Comparison of ENCODE assay signal across 16 cellular contexts in the genomic region with DNA sequence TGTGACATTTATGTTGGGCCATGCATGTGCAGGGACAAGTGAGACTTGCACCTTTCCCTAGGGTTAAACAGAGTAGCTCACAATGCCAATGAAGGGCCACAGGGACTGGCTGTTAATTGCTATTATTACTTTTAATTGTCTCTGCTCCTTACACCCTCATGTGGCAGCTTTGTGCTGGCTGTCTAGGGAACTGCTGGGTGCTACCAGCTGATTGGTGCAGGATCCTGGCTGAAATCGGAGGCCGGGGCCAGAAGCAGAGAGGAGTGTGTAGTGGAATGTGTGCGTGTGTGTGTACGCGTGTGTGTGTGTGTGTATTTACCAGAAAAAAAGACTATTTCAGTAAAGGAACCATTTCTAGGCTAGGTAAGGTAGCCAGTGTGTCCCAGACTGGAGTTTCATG.
DNase-seq lines count a peak whose midpoint lies in the region; ATAC-seq, FAIRE-seq and TF ChIP-seq lines count a peak whose summit lies in the region.
"Had no signal": no experiment of that assay in that cellular context is flagged by ENCODE, and none has a peak within 500 bp of the region (broad histone marks: within the 10 kb centered on the region; RNA-seq: fewer than 3 reads in every experiment).

No MANE protein-coding gene starts in this region.

- H3K9me2 ChIP-seq in Karpas-422 (replicated peaks; ENCODE audit: insufficient read depth, low read length), result no peaks in the 10 kb centered on the region

- H3K18ac ChIP-seq in IMR-90 (ENCODE audit: low read depth, low read length), result no peak overlapping the region
- H3K18ac ChIP-seq in H1 (ENCODE audit: extremely low read depth, low read length), result no peak overlapping the region

- H3K9me3 Mint-ChIP-seq in neural progenitor cell, result peaks cover 2% of the 10 kb centered on the region
- no peaks in the 10 kb centered on the region for H3K9me3 Mint-ChIP-seq in CD4-positive, alpha-beta T cell
- H3K9me3 Mint-ChIP-seq: CD4-positive, alpha-beta memory T cell had no signal

- POLR2A ChIA-PET in IMR-90 (lab: Charles Lee; ENCODE audit: unreplicated experiment), result no interaction called here
- POLR2A ChIA-PET in H1 (lab: Charles Lee; ENCODE audit: partially characterized antibody), result no interaction called here
- POLR2A ChIA-PET in CD4-positive, alpha-beta T cell (lab: Charles Lee), result no interaction called here

- H3K56ac ChIP-seq in IMR-90 (ENCODE audit: extremely low read depth, insufficient read depth, low read length) (no peak overlapping the region), H1 (replicated peaks; ENCODE audit: insufficient read length, low read depth, low read length) (no peak overlapping the region)

- H2BK5ac ChIP-seq in IMR-90 (ENCODE audit: low read depth, low read length, poor library complexity, severe bottlenecking), result no peak overlapping the region
- H2BK5ac ChIP-seq in H1 (ENCODE audit: low read depth, low read length), result 0 out of 2 replicates have a peak overlapping the region, but pooled peaks have one; percentile 24

- H3K23me2 ChIP-seq in H1 (ENCODE audit: low read depth, low read length), result peaks cover 7% of the 10 kb centered on the region; the same call in 1 of the 2 replicates

- H2AK5ac ChIP-seq in IMR-90 (ENCODE audit: low read depth, low read length) (no peak overlapping the region), H1 (ENCODE audit: low read depth, low read length) (no peak overlapping the region)

- no peak for ATAC-seq in IMR-90 (ENCODE audit: low read depth)
- no peak for ATAC-seq in CD4-positive, alpha-beta T cell (ENCODE audit: poor library complexity)

- H3K27ac Mint-ChIP-seq in neural progenitor cell, result no peak overlapping the region
- no peak overlapping the region for H3K27ac Mint-ChIP-seq in CD4-positive, alpha-beta T cell
- H3K27ac Mint-ChIP-seq: CD4-positive, alpha-beta memory T cell had no signal

- no peak overlapping the region for H3K4me3 ChIP-seq in IMR-90 (ENCODE audit: insufficient read depth, low read depth, low read length)
- H3K4me3 ChIP-seq in H1 (ENCODE audit: extremely low read depth in 1 of 4, insufficient read depth in 2 of 4, low read depth in 3 of 4, low read length in 4 of 4), result no peak overlapping the region
- H3K4me3 ChIP-seq in neural progenitor cell, result no peak overlapping the region
- no peak overlapping the region for H3K4me3 ChIP-seq in Karpas-422 (ENCODE audit: low read length)
- H3K4me3 ChIP-seq: BLaER1 treated with 17β-estradiol and CSF1 and Interleukin-3, amounts not matched to agents 10 nM and 100 nM had no signal

- TF ChIP-seq RAD21 in IMR-90 (IDR thresholded peaks at IDR 0.05; ENCODE audit: low read length), result no peak
- peak in 1 of 2 experiments; percentile 3; a peak in 1 of 4 replicates for TF ChIP-seq RAD21 in H1 (IDR thresholded peaks at IDR 0.05 in 1 of 2, conservative IDR thresholded peaks at IDR 0.05 in 1 of 2; ENCODE audit: low read depth in 2 of 2, low read length in 2 of 2)

- no CpG with 5 or more reads among the region's 5 CpGs for WGBS in IMR-90 (ENCODE audit: extremely low coverage in 2 of 2, insufficient read length in 1 of 2), 2 experiments
- WGBS in H1 (ENCODE audit: extremely low coverage in 1 of 2, insufficient coverage in 1 of 2, insufficient read length in 1 of 2, insufficient replicate concordance in 2 of 2, low coverage in 1 of 2, low lambda C conversion rate in 2 of 2, missing lambda C conversion rate in 1 of 2), 2 experiments, result 81% methylated on average over 5 of the region's 5 CpGs; no CpG with 5 or more reads in 1 of the 2 experiments

- intact Hi-C loops in IMR-90 (cut with micrococcal nuclease), result no loop called here
- intact Hi-C loops in CD4-positive, alpha-beta T cell (cut with DNase I, micrococcal nuclease), result no loop called here

- TF ChIP-seq CTCF in C4-2B (conservative IDR thresholded peaks at IDR 0.05) (no peak), IMR-90 (conservative IDR thresholded peaks at IDR 0.05; ENCODE audit: low read depth, low read length) (no peak), H1 (IDR thresholded peaks at IDR 0.05; ENCODE audit: control extremely low read depth in 1 of 3, insufficient read depth in 1 of 3, low read depth in 1 of 3, low read length in 3 of 3) (peak in 1 of 3 experiments; percentile 13; a peak in 1 of 4 replicates), neural progenitor cell (IDR thresholded peaks at IDR 0.05) (peak; percentile 14)
- no peak for TF ChIP-seq CTCF in CD4-positive, alpha-beta T cell (IDR thresholded peaks at IDR 0.05)

- TF ChIP-seq POLR2A in IMR-90 (IDR thresholded peaks at IDR 0.05; ENCODE audit: low read depth, low read length) (no peak), H1 (IDR thresholded peaks at IDR 0.05; ENCODE audit: control extremely low read depth in 1 of 2, low read depth in 2 of 2, low read length in 2 of 2) (no peak)

- CTCF ChIA-PET in IMR-90 (lab: Yijun Ruan, JAX), result no interaction called here
- CTCF ChIA-PET in H1 (lab: Charles Lee; ENCODE audit: partially characterized antibody), result interaction anchor here (0.6 to 1.2 kb wide), 6 partner anchors 13 to 230 kb away, joined by 3 to 7 read pairs (median 3); no protein-coding TSS in a partner anchor
- CTCF ChIA-PET in CD4-positive, alpha-beta T cell (lab: Charles Lee), result no interaction called here

- dilution Hi-C loops in IMR-90 (cut with HindIII; ENCODE audit: low sequenced_read_pairs, unreplicated experiment), result no loop called here

- no peak overlapping the region for H3K23ac ChIP-seq in IMR-90 (ENCODE audit: low read depth, low read length)
- H3K23ac ChIP-seq in H1 (ENCODE audit: insufficient read length), result no peak overlapping the region

- H2AK9ac ChIP-seq in IMR-90 (replicated peaks; ENCODE audit: low read depth, low read length, poor library complexity), result no peak overlapping the region

- H3K79me1 ChIP-seq in IMR-90 (ENCODE audit: low read depth in 1 of 2, low read length in 2 of 2), result no peaks in the 10 kb centered on the region
- peaks cover 3% of the 10 kb centered on the region; the same call in 1 of the 2 replicates for H3K79me1 ChIP-seq in H1 (ENCODE audit: low read depth, low read length)

- BruUV-seq in IMR-90 (replicated peaks; lab: Mats Ljungman, UMichigan), result no TSS peak

- H3K4me1 Mint-ChIP-seq in neural progenitor cell, result peaks cover 21% of the 10 kb centered on the region
- H3K4me1 Mint-ChIP-seq in CD4-positive, alpha-beta T cell (ENCODE audit: low read depth), result no peaks in the 10 kb centered on the region

- H2BK12ac ChIP-seq in H1 (ENCODE audit: low read depth, low read length), result 0 out of 2 replicates have a peak overlapping the region, but pooled peaks have one; percentile 50

- H3K9me3 ChIP-seq in IMR-90 (ENCODE audit: control insufficient read depth, insufficient read depth, low read length), result no peaks in the 10 kb centered on the region; the same call in 1 of the 2 replicates
- H3K9me3 ChIP-seq in H1 (ENCODE audit: insufficient read depth in 2 of 2, low read depth in 1 of 2, low read length in 1 of 2), result peaks cover 0 to 4% of the 10 kb centered on the region in 2 experiments; a peak in 2 of 4 replicates
- no peaks in the 10 kb centered on the region for H3K9me3 ChIP-seq in neural progenitor cell (ENCODE audit: low read depth)
- H3K9me3 ChIP-seq in CD4-positive, alpha-beta T cell (ENCODE audit: control insufficient read depth, low read length), result no peaks in the 10 kb centered on the region
- H3K9me3 ChIP-seq in Karpas-422 (ENCODE audit: low read length), result no peaks in the 10 kb centered on the region

- no peak overlapping the region for H2BK20ac ChIP-seq in IMR-90 (ENCODE audit: low read depth, low read length)
- H2BK20ac ChIP-seq in H1 (ENCODE audit: low read length), result no peak overlapping the region

- H3K14ac ChIP-seq in IMR-90 (replicated peaks; ENCODE audit: low read depth, low read length) (no peak overlapping the region), H1 (ENCODE audit: insufficient read length) (no peak overlapping the region)

- H4K8ac ChIP-seq in IMR-90 (ENCODE audit: low read depth in 2 of 2, low read length in 2 of 2), result no peak overlapping the region
- no peak overlapping the region for H4K8ac ChIP-seq in H1 (ENCODE audit: extremely low read depth, insufficient read depth, low read length)

- no peaks in the 10 kb centered on the region for H3K36me3 ChIP-seq in IMR-90 (ENCODE audit: control insufficient read depth, insufficient read depth, low read length)
- H3K36me3 ChIP-seq in H1 (ENCODE audit: control insufficient read depth in 2 of 4, insufficient read depth in 4 of 4, low read length in 3 of 4), result no peaks in the 10 kb centered on the region
- no peaks in the 10 kb centered on the region for H3K36me3 ChIP-seq in neural progenitor cell
- H3K36me3 ChIP-seq in Karpas-422 (ENCODE audit: insufficient read depth, low read length), result no peaks in the 10 kb centered on the region
- H3K36me3 ChIP-seq: BLaER1 treated with 17β-estradiol and CSF1 and Interleukin-3, amounts not matched to agents 10 nM and 100 nM had no signal

- no peak for TF ChIP-seq EP300 in H1 (IDR thresholded peaks at IDR 0.05; ENCODE audit: borderline replicate concordance in 1 of 2, low read depth in 2 of 2, low read length in 2 of 2)

- peaks cover 4% of the 10 kb centered on the region for H4K20me1 ChIP-seq in IMR-90 (ENCODE audit: insufficient read depth, low read length)
- H4K20me1 ChIP-seq in H1 (replicated peaks in 1 of 2; ENCODE audit: control insufficient read depth in 1 of 2, insufficient read depth in 2 of 2, low read length in 2 of 2), result peaks cover 0 to 8% of the 10 kb centered on the region in 2 experiments
- no peaks in the 10 kb centered on the region for H4K20me1 ChIP-seq in neural progenitor cell (ENCODE audit: low read depth)
- H4K20me1 ChIP-seq in Karpas-422 (ENCODE audit: insufficient read depth, low read depth, low read length), result no peaks in the 10 kb centered on the region

- no peak overlapping the region for H3K4me2 ChIP-seq in IMR-90 (ENCODE audit: low read depth, low read length)
- no peak overlapping the region for H3K4me2 ChIP-seq in H1 (ENCODE audit: insufficient read depth in 1 of 2, low read depth in 2 of 2, low read length in 2 of 2)
- H3K4me2 ChIP-seq in neural progenitor cell, result no peak overlapping the region
- H3K4me2 ChIP-seq in Karpas-422 (ENCODE audit: low read depth, low read length, poor library complexity, severe bottlenecking), result no peak overlapping the region

- no peaks in the 10 kb centered on the region for H3K27me3 ChIP-seq in IMR-90 (ENCODE audit: control insufficient read depth, insufficient read depth, low read length)
- no peaks in the 10 kb centered on the region for H3K27me3 ChIP-seq in H1 (replicated peaks in 1 of 4; ENCODE audit: control insufficient read depth in 3 of 4, extremely low read depth in 1 of 4, insufficient read depth in 3 of 4, low read length in 3 of 4)
- H3K27me3 ChIP-seq in neural progenitor cell, result no peaks in the 10 kb centered on the region
- H3K27me3 ChIP-seq in CD4-positive, alpha-beta T cell (ENCODE audit: control insufficient read depth, insufficient read depth, low read length), result no peaks in the 10 kb centered on the region
- no peaks in the 10 kb centered on the region for H3K27me3 ChIP-seq in Karpas-422 (ENCODE audit: low read length)

- H2AFZ ChIP-seq in IMR-90 (replicated peaks; ENCODE audit: low read length, poor library complexity) (peak overlapping the region; percentile 41), H1 (ENCODE audit: low read length) (no peak overlapping the region), neural progenitor cell (replicated peaks) (no peak overlapping the region), Karpas-422 (ENCODE audit: low read length) (no peak overlapping the region)

- H2BK120ac ChIP-seq in IMR-90 (ENCODE audit: low read depth, low read length) (no peak overlapping the region), H1 (replicated peaks; ENCODE audit: low read depth, low read length) (no peak overlapping the region)

- H3K27ac ChIP-seq in C4-2B, result peak overlapping the region; percentile 85; the same call in 1 of the 2 replicates
- H3K27ac ChIP-seq in IMR-90 (ENCODE audit: insufficient read depth, low read length), result no peak overlapping the region
- H3K27ac ChIP-seq in H1 (ENCODE audit: low read depth, low read length), result no peak overlapping the region
- H3K27ac ChIP-seq in neural progenitor cell, result no peak overlapping the region
- no peak overlapping the region for H3K27ac ChIP-seq in CD4-positive, alpha-beta T cell (ENCODE audit: low read depth, low read length)
- H3K27ac ChIP-seq in Karpas-422 (ENCODE audit: low read length), result no peak overlapping the region
- H3K27ac ChIP-seq: BLaER1 treated with 17β-estradiol and CSF1 and Interleukin-3, amounts not matched to agents 10 nM and 100 nM had no signal

- H3K9me1 ChIP-seq in IMR-90 (ENCODE audit: insufficient read depth, low read length), result no peaks in the 10 kb centered on the region

- peaks cover 3% of the 10 kb centered on the region for H3F3A ChIP-seq in neural progenitor cell (ENCODE audit: low read depth)

- no peak overlapping the region for H3K4me3 Mint-ChIP-seq in neural progenitor cell
- H3K4me3 Mint-ChIP-seq in CD4-positive, alpha-beta T cell, result no peak overlapping the region
- H3K4me3 Mint-ChIP-seq: CD4-positive, alpha-beta memory T cell had no signal

- in situ Hi-C loops in IMR-90 (cut with MboI; ENCODE audit: low sequenced_read_pairs), result no loop called here

- DNase-seq in IMR-90 (no peak), H1 (ENCODE audit: low read depth in 1 of 2, low spot score in 2 of 2) (no peak), neural progenitor cell (ENCODE audit: low spot score) (peak; percentile 48), Karpas-422 (no peak), AG20443 (ENCODE audit: low spot score) (no peak)
- no peak for DNase-seq in CD4-positive, alpha-beta T cell
- DNase-seq: 8988T; CD4-positive, alpha-beta memory T cell; DMS79; EL; GOT3; HCEC 1CT had no signal

- H4K5ac ChIP-seq in IMR-90 (ENCODE audit: low read depth, low read length), result no peak overlapping the region
- H4K5ac ChIP-seq in H1 (ENCODE audit: insufficient read length, low read depth, low read length), result no peak overlapping the region

- 0 out of 4 replicates have a peak, but pooled peaks cover 0 to 7% of the 10 kb centered on the region in 2 experiments for H3K79me2 ChIP-seq in H1 (ENCODE audit: control insufficient read depth in 1 of 2, insufficient read depth in 2 of 2, low read length in 2 of 2)
- H3K79me2 ChIP-seq in neural progenitor cell (ENCODE audit: low read depth), result no peaks in the 10 kb centered on the region
- H3K79me2 ChIP-seq in Karpas-422 (ENCODE audit: low read length), result no peaks in the 10 kb centered on the region

- FAIRE-seq in H1 (lab: Jason Lieb, UNC), result no peak
- FAIRE-seq: G401.6, GM12891 had no signal

- H3K9ac ChIP-seq in IMR-90 (ENCODE audit: low read depth, low read length), result no peak overlapping the region
- no peak overlapping the region for H3K9ac ChIP-seq in H1 (replicated peaks in 1 of 4; ENCODE audit: extremely low read depth in 1 of 4, low read depth in 3 of 4, low read length in 3 of 4)
- H3K9ac ChIP-seq in neural progenitor cell, result no peak overlapping the region
- H3K9ac ChIP-seq in Karpas-422 (ENCODE audit: low read length), result no peak overlapping the region
- H3K9ac ChIP-seq: BLaER1 treated with 17β-estradiol and CSF1 and Interleukin-3, amounts not matched to agents 10 nM and 100 nM had no signal

- H3K4ac ChIP-seq in IMR-90 (ENCODE audit: low read depth, low read length) (no peak overlapping the region), H1 (replicated peaks; ENCODE audit: insufficient read length, low read depth, low read length) (no peak overlapping the region)

- no peaks in the 10 kb centered on the region for H3K36me3 Mint-ChIP-seq in neural progenitor cell
- no peaks in the 10 kb centered on the region for H3K36me3 Mint-ChIP-seq in CD4-positive, alpha-beta T cell (ENCODE audit: low read depth)
- H3K36me3 Mint-ChIP-seq: CD4-positive, alpha-beta memory T cell had no signal

- H4K91ac ChIP-seq in IMR-90 (ENCODE audit: insufficient read depth, low read depth, low read length) (no peak overlapping the region), H1 (replicated peaks; ENCODE audit: insufficient read length, low read length) (no peak overlapping the region)

- peaks cover 2% of the 10 kb centered on the region; the same call in 1 of the 2 replicates for H3K4me1 ChIP-seq in IMR-90 (ENCODE audit: control insufficient read depth, insufficient read depth, low read length)
- H3K4me1 ChIP-seq in H1 (replicated peaks in 1 of 4; ENCODE audit: control insufficient read depth in 3 of 4, insufficient read depth in 4 of 4, low read length in 3 of 4), result peaks cover 0 to 15% (median 3%) of the 10 kb centered on the region in 4 experiments; a peak in 3 of 7 replicates
- peaks cover 20% of the 10 kb centered on the region for H3K4me1 ChIP-seq in neural progenitor cell
- H3K4me1 ChIP-seq in Karpas-422 (ENCODE audit: low read length), result no peaks in the 10 kb centered on the region

- H2BK15ac ChIP-seq in IMR-90 (ENCODE audit: low read depth, low read length) (no peak overlapping the region), H1 (ENCODE audit: low read length) (no peak overlapping the region)

- H3K27me3 Mint-ChIP-seq in neural progenitor cell (ENCODE audit: insufficient read depth, low read depth), result no peaks in the 10 kb centered on the region
- H3K27me3 Mint-ChIP-seq in CD4-positive, alpha-beta T cell, result no peaks in the 10 kb centered on the region
